Comparison of ENCODE assay signal across 17 cellular contexts in genomic region chr18:11177382-11177781, GRCh38. TPM values are rescaled to one million over a fixed set of nuclear protein-coding genes. Genes with fewer than 3 reads are reported as not detected.
DNase-seq lines count a peak whose midpoint lies in the region; ATAC-seq, FAIRE-seq and TF ChIP-seq lines count a peak whose summit lies in the region.
"Had no signal": no experiment of that assay in that cellular context is flagged by ENCODE, and none has a peak within 500 bp of the region (broad histone marks: within the 10 kb centered on the region; RNA-seq: fewer than 3 reads in every experiment).

No MANE protein-coding gene starts in this region.

- peaks cover 47% of the 10 kb centered on the region for H3F3A ChIP-seq in GM23248 (ENCODE audit: insufficient read depth)

- TF ChIP-seq RAD21 in HepG2 (CRISPR knock-in tag; IDR thresholded peaks at IDR 0.05): no peak

- H3K79me2 ChIP-seq in GM23248 (ENCODE audit: insufficient read depth): no peaks in the 10 kb centered on the region
- no peaks in the 10 kb centered on the region for H3K79me2 ChIP-seq in HepG2 (ENCODE audit: insufficient read depth, low read length)

- no peaks in the 10 kb centered on the region for H4K20me1 ChIP-seq in GM23248 (ENCODE audit: insufficient read depth)
- H4K20me1 ChIP-seq in HepG2 (ENCODE audit: insufficient read depth, low read length): no peaks in the 10 kb centered on the region
- H4K20me1 ChIP-seq: BLaER1 had no signal

- no peaks in the 10 kb centered on the region for H3K9me3 Mint-ChIP-seq in activated T-helper 17 cell treated with anti-CD3 and anti-CD28 coated beads, Interleukin-2, amount 50 U/mL, for 72 hours

- no peaks in the 10 kb centered on the region for H3K4me1 Mint-ChIP-seq in activated T-helper 17 cell treated with anti-CD3 and anti-CD28 coated beads, Interleukin-2, amount 50 U/mL, for 72 hours

- peak; percentile 63; the same call in 2 of the 3 replicates for ATAC-seq in HepG2
- ATAC-seq in activated T-helper 17 cell treated with anti-CD3 and anti-CD28 coated beads, Interleukin-2, amount 50 U/mL, for 72 hours (replicated peaks): no peak
- ATAC-seq: Panc1 had no signal

- no peak overlapping the region for H3K27ac Mint-ChIP-seq in activated T-helper 17 cell treated with anti-CD3 and anti-CD28 coated beads, Interleukin-2, amount 50 U/mL, for 72 hours

- POLR2A ChIA-PET in HepG2 (lab: Yijun Ruan, JAX): no interaction called here

- intact Hi-C loops in HepG2 (cut with micrococcal nuclease; ENCODE audit: unreplicated experiment): no loop called here
- intact Hi-C loops in tibial artery (cut with DNase I; ENCODE audit: low total_unique reads): loop anchor here (10.0 kb wide), 1 partner anchor 677 kb away; the partner anchor contains the start of gene CHMP1B

- no peak for DNase-seq in GM23248
- peak; percentile 31 for DNase-seq in M059J (ENCODE audit: low read depth)
- DNase-seq in HepG2 (ENCODE audit: low spot score): peak; percentile 49
- DNase-seq in tibial artery: no peak
- no peak for DNase-seq in NK-92 treated with Interleukin-12 subunit alpha and Interleukin-12 subunit beta, amount 100 ng/mL, for 24 hours (lab: John Stamatoyannopoulos, UW)
- no peak for DNase-seq in HCEC 1CT
- DNase-seq: Kasumi-1, NCI-H1092, NCI-H1694, NCI-H2107, NCI-H446 treated with DMSO at 0.1 percent for 48 hours, NCI-H748 treated with DMSO at 0.1 percent for 48 hours, SHP77, T-helper 2 cell had no signal

- H3K36me3 Mint-ChIP-seq in activated T-helper 17 cell treated with anti-CD3 and anti-CD28 coated beads, Interleukin-2, amount 50 U/mL, for 72 hours (ENCODE audit: low read depth): no peaks in the 10 kb centered on the region

- no peak for FAIRE-seq in HepG2 (lab: Jason Lieb, UNC)

- H3K9me2 ChIP-seq in GM23248 (ENCODE audit: insufficient read depth): no peaks in the 10 kb centered on the region

- in situ Hi-C loops in GM23248 (cut with MboI): no loop called here
- in situ Hi-C loops in HepG2 (cut with HindIII; ENCODE audit: extremely low pct_ligation_motif_present, low pct_unique_long_range_greater_than_20kb): no loop called here

- no peaks in the 10 kb centered on the region for H3K36me3 ChIP-seq in GM23248 (ENCODE audit: low read depth)
- no peaks in the 10 kb centered on the region for H3K36me3 ChIP-seq in HepG2 (replicated peaks in 1 of 2; ENCODE audit: control insufficient read depth in 1 of 2, insufficient read depth in 2 of 2, low read length in 2 of 2)
- no peaks in the 10 kb centered on the region for H3K36me3 ChIP-seq in tibial artery
- H3K36me3 ChIP-seq: BLaER1 had no signal

- WGBS in GM23248 (ENCODE audit: low coverage in 1 of 2, low lambda C conversion rate in 2 of 2, missing lambda C conversion rate in 2 of 2), 2 experiments: 97 to 100% methylated on average over 3 of the region's 3 CpGs
- 6% methylated on average over 3 of the region's 3 CpGs for WGBS in HepG2 (ENCODE audit: low lambda C conversion rate)

- H2AFZ ChIP-seq in GM23248 (no peak overlapping the region), HepG2 (ENCODE audit: low read length) (peak overlapping the region; percentile 22)

- TF ChIP-seq CTCF in HepG2 (CRISPR knock-in tag; IDR thresholded peaks at IDR 0.05) (no peak), tibial artery (IDR thresholded peaks at IDR 0.05) (no peak)

- no peak for TF ChIP-seq POLR2A in HepG2 (IDR thresholded peaks at IDR 0.05; ENCODE audit: insufficient read depth in 1 of 2, low read depth in 2 of 2, low read length in 2 of 2)

- H3K27ac ChIP-seq in GM23248 (peak overlapping the region; percentile 91), HepG2 (ENCODE audit: extremely low read length, insufficient read depth, low read length) (no peak overlapping the region), tibial artery (peak overlapping the region; percentile 78 to 79)
- H3K27ac ChIP-seq: BLaER1 had no signal

- no peak overlapping the region for H3K4me3 Mint-ChIP-seq in activated T-helper 17 cell treated with anti-CD3 and anti-CD28 coated beads, Interleukin-2, amount 50 U/mL, for 72 hours

- peak overlapping the region; percentile 28; the same call in 1 of the 2 replicates for H3K9ac ChIP-seq in GM23248
- H3K9ac ChIP-seq in HepG2 (ENCODE audit: insufficient read depth, low read depth, low read length): no peak overlapping the region
- H3K9ac ChIP-seq: BLaER1 had no signal

- no peak overlapping the region for H3K4me3 ChIP-seq in GM23248
- no peak overlapping the region for H3K4me3 ChIP-seq in HepG2 (replicated peaks in 1 of 3; ENCODE audit: insufficient read depth in 1 of 3, low read depth in 2 of 3, low read length in 3 of 3)
- H3K4me3 ChIP-seq in tibial artery: no peak overlapping the region
- H3K4me3 ChIP-seq: BLaER1 had no signal

- CTCF ChIA-PET in HepG2 (lab: Yijun Ruan, JAX; ENCODE audit: low intra/inter-chr PET ratio, low total read pairs): no interaction called here

- TF ChIP-seq EP300 in HepG2 (IDR thresholded peaks at IDR 0.05; ENCODE audit: low read depth in 2 of 2, low read length in 2 of 2): no peak
- no peak for TF ChIP-seq EP300 in HepG2 (CRISPR knock-in tag; IDR thresholded peaks at IDR 0.05; ENCODE audit: borderline replicate concordance)

- no peaks in the 10 kb centered on the region for H3K9me3 ChIP-seq in GM23248 (ENCODE audit: low read depth)
- no peaks in the 10 kb centered on the region for H3K9me3 ChIP-seq in HepG2 (ENCODE audit: low read length)
- no peaks in the 10 kb centered on the region for H3K9me3 ChIP-seq in tibial artery
- H3K9me3 ChIP-seq: BLaER1 had no signal

- H3K4me1 ChIP-seq in GM23248 (ENCODE audit: insufficient read depth): peaks cover 58% of the 10 kb centered on the region
- peaks cover 24% of the 10 kb centered on the region for H3K4me1 ChIP-seq in HepG2 (ENCODE audit: insufficient read depth, low read length)
- peaks cover 0 to 68% (median 35%) of the 10 kb centered on the region in 4 donors for H3K4me1 ChIP-seq in tibial artery

- BruUV-seq in HepG2 (replicated peaks; lab: Mats Ljungman, UMichigan): no TSS peak

- H3K27me3 ChIP-seq in GM23248 (replicated peaks; ENCODE audit: insufficient read depth): no peaks in the 10 kb centered on the region
- no peaks in the 10 kb centered on the region for H3K27me3 ChIP-seq in HepG2 (ENCODE audit: control insufficient read depth in 1 of 2, insufficient read depth in 2 of 2, low read length in 2 of 2)
- H3K27me3 ChIP-seq in tibial artery: no peaks in the 10 kb centered on the region
- H3K27me3 ChIP-seq: BLaER1 had no signal

- H3K4me2 ChIP-seq in GM23248 (ENCODE audit: unreplicated experiment) (peak overlapping the region; percentile 48), HepG2 (ENCODE audit: low read depth, low read length) (peak overlapping the region; percentile 0; the same call in 1 of the 2 replicates)
- H3K4me2 ChIP-seq: BLaER1 had no signal

- peaks cover 3% of the 10 kb centered on the region for H3K27me3 Mint-ChIP-seq in activated T-helper 17 cell treated with anti-CD3 and anti-CD28 coated beads, Interleukin-2, amount 50 U/mL, for 72 hours

TF ChIP-seq in HepG2, 621 proteins besides CTCF, POLR2A, EP300 and RAD21 (continues in another document):
- TF ChIP-seq FOXA3 (CRISPR knock-in tag; IDR thresholded peaks at IDR 0.05): peak; percentile 61; the same call in 1 of the 2 replicates
- peak; percentile 64 for TF ChIP-seq ELF1 (CRISPR knock-in tag; IDR thresholded peaks at IDR 0.05)
- TF ChIP-seq SAP130 (CRISPR knock-in tag; IDR thresholded peaks at IDR 0.05; ENCODE audit: low read depth): peak; percentile 45; the same call in 1 of the 2 replicates
- TF ChIP-seq SMC3 (IDR thresholded peaks at IDR 0.05; ENCODE audit: low read length): no peak
- TF ChIP-seq TBX2 (CRISPR knock-in tag; IDR thresholded peaks at IDR 0.05; ENCODE audit: borderline replicate concordance): no peak
- TF ChIP-seq ZKSCAN1 (IDR thresholded peaks at IDR 0.05; ENCODE audit: low read length): peak; percentile 60; the same call in 1 of the 2 replicates
- TF ChIP-seq SNRNP70 (IDR thresholded peaks at IDR 0.05; ENCODE audit: low read depth, low read length): no peak
- TF ChIP-seq RARA (CRISPR knock-in tag; IDR thresholded peaks at IDR 0.05): 0 out of 2 replicates have a peak, but pooled peaks have one; percentile 18
- TF ChIP-seq MIER3 (CRISPR knock-in tag; IDR thresholded peaks at IDR 0.05; ENCODE audit: borderline replicate concordance): no peak
- TF ChIP-seq PRMT3 (CRISPR knock-in tag; IDR thresholded peaks at IDR 0.05; ENCODE audit: borderline replicate concordance, low read depth): no peak
- TF ChIP-seq FOSL2 (CRISPR knock-in tag; IDR thresholded peaks at IDR 0.05): no peak
- no peak for TF ChIP-seq ZNF569 (CRISPR knock-in tag; IDR thresholded peaks at IDR 0.05; ENCODE audit: borderline replicate concordance)

RNA-seq across cellular contexts. Expression of gene PIEZO2, which starts 28.0 kb away (rescaled TPM):
- total RNA-seq in GM23248 (2014; rRNA removed; shearing (Covaris generic)): 1.1 and 1.5 TPM in 2 replicates
- polyA plus RNA-seq in GM23248 (2016; fragmentation: Nextera tagmentation; extraction: Ambion mirVana) (0.65 and 0.93 TPM in 2 replicates), HepG2 (2011; rRNA removed) (15.2 and 15.3 TPM in 2 replicates)
- 11.7 and 22.9 TPM in 2 replicates for total RNA-seq in M059J (2014; rRNA removed; shearing (Covaris generic))
- 25.5 and 27.2 TPM in 2 replicates for total RNA-seq in HepG2 (2016; rRNA removed; fragmentation: Illumina TruSeq; extraction: Trizol)
- total RNA-seq in HepG2 (2016; cell fraction: cytosol; rRNA removed; fragmentation: Illumina TruSeq; extraction: Trizol; ENCODE audit: low read depth): 4.1 and 5.8 TPM in 2 replicates
- 24.4 and 26.8 TPM in 2 replicates for total RNA-seq in HepG2 (2016; cell fraction: insoluble cytoplasmic fraction; rRNA removed; fragmentation: Illumina TruSeq; extraction: Trizol)
- total RNA-seq in HepG2 (2016; cell fraction: membrane; rRNA removed; fragmentation: Illumina TruSeq; extraction: Trizol): 8.1 and 8.3 TPM in 2 replicates
- total RNA-seq in HepG2 (2016; cell fraction: nucleus; rRNA removed; fragmentation: Illumina TruSeq; extraction: Trizol): 50.2 and 51.9 TPM in 2 replicates
- polyA plus RNA-seq in HepG2 (2011; cell fraction: cytosol; rRNA removed): 14.0 and 14.4 TPM in 2 replicates
- 40.5 and 45.2 TPM in 2 replicates for polyA plus RNA-seq in HepG2 (2011; cell fraction: nucleus; rRNA removed)
- polyA plus RNA-seq in HepG2 (2012): 12.3 and 17.3 TPM in 2 replicates
- polyA plus RNA-seq in HepG2 (2016; cell fraction: cytosol; fragmentation: Illumina TruSeq; extraction: Trizol; ENCODE audit: low read depth): 1.0 TPM in 2 replicates
- 19.5 and 19.7 TPM in 2 replicates for polyA plus RNA-seq in HepG2 (2016; cell fraction: insoluble cytoplasmic fraction; fragmentation: Illumina TruSeq; extraction: Trizol; ENCODE audit: low read depth)
- polyA plus RNA-seq in HepG2 (2016; cell fraction: membrane; fragmentation: Illumina TruSeq; extraction: Trizol; ENCODE audit: low read depth): 2.4 and 2.7 TPM in 2 replicates
- polyA plus RNA-seq in HepG2 (2016; cell fraction: nucleus; fragmentation: Illumina TruSeq; extraction: Trizol; ENCODE audit: insufficient read depth, low read depth): 45.5 and 46.6 TPM in 2 replicates
- polyA minus RNA-seq in HepG2 (2011; rRNA and poly(A)+ RNA removed; ENCODE audit: low replicate concordance): 0.26 and 56.3 TPM in 2 replicates
- polyA minus RNA-seq in HepG2 (2011; cell fraction: cytosol; rRNA and poly(A)+ RNA removed): 27.0 and 35.0 TPM in 2 replicates
- polyA minus RNA-seq in HepG2 (2011; cell fraction: nucleus; rRNA and poly(A)+ RNA removed): 83.7 and 91.6 TPM in 2 replicates
- total RNA-seq in activated T-helper 17 cell treated with anti-CD3 and anti-CD28 coated beads, Interleukin-2, amount 50 U/mL, for 72 hours: not detected

Comparison
In these comparisons a context has a peak if more than half of its experiments do, and no peak if none do; other contexts are left out.
1. DNase-seq: peak in M059J (single experiment) and HepG2 (single experiment); none in GM23248 (single experiment), tibial artery (0 of 2), NK-92 treated with Interleukin-12 subunit alpha and Interleukin-12 subunit beta, amount 100 ng/mL, for 24 hours (single experiment) and HCEC 1CT (single experiment).